28 cellular contexts compared by ENCODE assay signal in genomic region chr21:31611445-31611844, GRCh38.
"Had no signal": no experiment of that assay in that cellular context is flagged by ENCODE, and none has a peak within 500 bp of the region (broad histone marks: within the 10 kb centered on the region; RNA-seq: fewer than 3 reads in every experiment).

No MANE protein-coding gene starts in this region.

- H2AFZ ChIP-seq: parathyroid adenoma had no signal

- H3K36me3 ChIP-seq: ovary, right lobe of liver, sigmoid colon, stomach, thoracic aorta, thyroid gland, tibial nerve, upper lobe of left lung, vagina had no signal

- H3K9ac ChIP-seq: parathyroid adenoma had no signal

- H3K36me3 Mint-ChIP-seq: natural killer cell; stimulated activated effector memory CD8-positive, alpha-beta T cell treated with anti-CD3 and anti-CD28 coated beads, Interleukin-12 subunit alpha, Interleukin-12 subunit beta, amount 100 ng/mL, for 72 hours had no signal

- H3K27ac ChIP-seq: ovary, parathyroid adenoma, psoas muscle, right lobe of liver, sigmoid colon, stomach, thoracic aorta, thyroid gland, tibial nerve, upper lobe of left lung, vagina had no signal

- H3K9me3 ChIP-seq: ovary, psoas muscle, right lobe of liver, sigmoid colon, stomach, thoracic aorta, thyroid gland, upper lobe of left lung, vagina had no signal

- H3K4me1 ChIP-seq: parathyroid adenoma, psoas muscle, sigmoid colon, stomach, thyroid gland, upper lobe of left lung, vagina had no signal

- H3K27ac Mint-ChIP-seq: natural killer cell; nephron; progenitor cell of endocrine pancreas; stimulated activated effector memory CD8-positive, alpha-beta T cell treated with anti-CD3 and anti-CD28 coated beads, Interleukin-12 subunit alpha, Interleukin-12 subunit beta, amount 100 ng/mL, for 72 hours; stimulated activated naive B cell treated with anti-CD40 and anti-IgM and Interleukin-4, amounts not matched to agents 10 μg/mL and 1 μg/mL and 100 μg/mL, for 72 hours; stimulated activated naive CD8-positive, alpha-beta T cell treated with anti-CD3 and anti-CD28 coated beads, Interleukin-15, Interleukin-2, amounts not matched to agents 100 ng/mL and 50 ng/mL, for 24 hours had no signal

- DNase-seq: naive thymus-derived CD4-positive, alpha-beta T cell; natural killer cell; occipital lobe; ovary; posterior cingulate gyrus; psoas muscle; right cardiac atrium; right lobe of liver; sigmoid colon; small intestine; stimulated activated CD4-positive, alpha-beta T cell treated with anti-CD3 and anti-CD28 coated beads, Interleukin-15, amount 100 ng/mL, for 24 hours; stimulated activated CD4-positive, alpha-beta T cell treated with anti-CD3 and anti-CD28 coated beads, Interleukin-2, amount 100 ng/mL, for 24 hours; stimulated activated CD4-positive, alpha-beta T cell treated with anti-CD3 and anti-CD28 coated beads, Interleukin-2, amount 100 ng/mL, for 48 hours; stimulated activated CD4-positive, alpha-beta T cell treated with anti-CD3 and anti-CD28 coated beads, Interleukin-4, amount 100 ng/mL, for 24 hours; stimulated activated naive B cell treated with anti-CD40 and anti-IgM and Interleukin-4, amounts not matched to agents 10 μg/mL and 1 μg/mL and 100 μg/mL, for 72 hours; stimulated activated naive CD4-positive, alpha-beta T cell treated with Interleukin-2 at 50 U/mL for 16 hours; stomach; thyroid gland; trophoblast cell; upper lobe of left lung had no signal

- H3K4me3 Mint-ChIP-seq: naive thymus-derived CD4-positive, alpha-beta T cell; natural killer cell; nephron; stimulated activated effector memory CD8-positive, alpha-beta T cell treated with anti-CD3 and anti-CD28 coated beads, Interleukin-12 subunit alpha, Interleukin-12 subunit beta, amount 100 ng/mL, for 72 hours; stimulated activated naive B cell treated with anti-CD40 and anti-IgM and Interleukin-4, amounts not matched to agents 10 μg/mL and 1 μg/mL and 100 μg/mL, for 72 hours; stimulated activated naive CD8-positive, alpha-beta T cell treated with anti-CD3 and anti-CD28 coated beads, Interleukin-15, Interleukin-2, amounts not matched to agents 100 ng/mL and 50 ng/mL, for 24 hours had no signal

- H3K27me3 ChIP-seq: ovary, right lobe of liver, sigmoid colon, thyroid gland, tibial nerve, upper lobe of left lung, vagina had no signal

- H3K9me3 Mint-ChIP-seq: natural killer cell; nephron; stimulated activated effector memory CD8-positive, alpha-beta T cell treated with anti-CD3 and anti-CD28 coated beads, Interleukin-12 subunit alpha, Interleukin-12 subunit beta, amount 100 ng/mL, for 72 hours had no signal

- H3K4me1 Mint-ChIP-seq: nephron; stimulated activated effector memory CD8-positive, alpha-beta T cell treated with anti-CD3 and anti-CD28 coated beads, Interleukin-12 subunit alpha, Interleukin-12 subunit beta, amount 100 ng/mL, for 72 hours had no signal

- H3K4me3 ChIP-seq: ovary, psoas muscle, right lobe of liver, sigmoid colon, stomach, thoracic aorta, thyroid gland, tibial nerve, upper lobe of left lung, vagina had no signal
